In genomic region chr3:189222927-189223706, GRCh38 we compare ENCODE assay signal across 13 cellular contexts.
"Had no signal": no experiment of that assay in that cellular context is flagged by ENCODE, and none has a peak within 500 bp of the region (broad histone marks: within the 10 kb centered on the region; RNA-seq: fewer than 3 reads in every experiment).

No MANE protein-coding gene starts in this region.

- DNase-seq: activated CD4-positive, alpha-beta T cell treated with anti-CD3 and anti-CD28 coated beads for 48 hours; activated naive CD4-positive, alpha-beta T cell treated with anti-CD3 and anti-CD28 coated beads for 36 hours; caudate nucleus; colonic mucosa; hippocampal formation; mammary epithelial cell; naive thymus-derived CD8-positive, alpha-beta T cell; psoas muscle; sigmoid colon; stimulated activated CD4-positive, alpha-beta T cell treated with anti-CD3 and anti-CD28 coated beads, Interleukin-12 subunit alpha, Interleukin-12 subunit beta, amount 100 ng/mL, for 4 hours; stimulated activated CD4-positive, alpha-beta T cell treated with anti-CD3 and anti-CD28 coated beads, Interleukin-2, amount 100 ng/mL, for 48 hours; stimulated activated naive CD8-positive, alpha-beta T cell treated with anti-CD3 and anti-CD28 coated beads, Interleukin-15, Interleukin-2, amounts not matched to agents 100 U/mL and 50 U/mL, for 24 hours had no signal

- H3K27me3 ChIP-seq: colonic mucosa, sigmoid colon, suprapubic skin had no signal

- H3K4me1 ChIP-seq: colonic mucosa, psoas muscle, sigmoid colon, suprapubic skin had no signal

- H3K36me3 ChIP-seq: colonic mucosa, sigmoid colon, suprapubic skin had no signal

- H3K9me3 ChIP-seq: colonic mucosa, psoas muscle, sigmoid colon, suprapubic skin had no signal

- H3K4me3 ChIP-seq: colonic mucosa, psoas muscle, sigmoid colon, suprapubic skin had no signal

- H3K27ac ChIP-seq: colonic mucosa, psoas muscle, sigmoid colon, suprapubic skin had no signal
